Comparison of ENCODE assay signal across 24 cellular contexts in the genomic region with DNA sequence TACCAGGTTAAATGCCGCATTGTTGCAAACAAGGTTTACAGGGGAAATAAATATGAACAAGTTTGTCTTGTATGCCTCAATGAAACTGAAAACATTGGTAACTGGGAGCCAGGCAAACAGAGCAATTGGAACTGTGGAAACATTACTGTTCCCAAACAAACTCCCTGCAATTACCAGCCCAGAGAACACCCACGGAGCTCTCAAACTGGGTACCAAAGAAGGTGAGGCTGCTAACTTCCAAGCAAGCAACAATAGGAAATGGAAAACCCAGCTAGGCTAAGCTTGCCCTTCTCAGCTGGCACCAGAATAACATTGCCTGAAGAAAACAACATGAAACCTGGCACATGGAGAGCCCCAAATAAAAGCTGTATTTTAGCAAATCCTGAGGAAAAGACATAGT.
DNase-seq lines count a peak whose midpoint lies in the region; ATAC-seq and TF ChIP-seq lines count a peak whose summit lies in the region.
"Had no signal": no experiment of that assay in that cellular context is flagged by ENCODE, and none has a peak within 500 bp of the region (broad histone marks: within the 10 kb centered on the region; RNA-seq: fewer than 3 reads in every experiment).

No MANE protein-coding gene starts in this region.

- H3K9ac ChIP-seq in BLaER1, result no peak overlapping the region
- no peak overlapping the region for H3K9ac ChIP-seq in neural progenitor cell

- H3K27ac Mint-ChIP-seq in neural progenitor cell (no peak overlapping the region), natural killer cell (no peak overlapping the region), T-helper 17 cell (no peak overlapping the region)
- H3K27ac Mint-ChIP-seq: CD4-positive, alpha-beta T cell; HFFc6 had no signal

- H3K4me2 ChIP-seq in BLaER1 (0 out of 2 replicates have a peak overlapping the region, but pooled peaks have one; percentile 70), neural progenitor cell (peak overlapping the region; percentile 23)

- H3K79me2 ChIP-seq in neural progenitor cell (ENCODE audit: low read depth), result no peaks in the 10 kb centered on the region

- TF ChIP-seq CTCF in HEK293 (tag by site-specific recombination; IDR thresholded peaks at IDR 0.05) (no peak), neural progenitor cell (IDR thresholded peaks at IDR 0.05) (no peak), natural killer cell (IDR thresholded peaks at IDR 0.05) (no peak)

- H3K4me3 ChIP-seq in BLaER1 (no peak overlapping the region), HEK293 (ENCODE audit: low read depth, low read length) (no peak overlapping the region), neural progenitor cell (no peak overlapping the region)
- H3K4me3 ChIP-seq: GM12878, SK-N-MC had no signal

- POLR2A ChIA-PET in HEK293 (lab: Yijun Ruan, JAX), result no interaction called here

- peaks cover 5% of the 10 kb centered on the region for H3F3A ChIP-seq in neural progenitor cell (ENCODE audit: low read depth)

- no peaks in the 10 kb centered on the region for H3K36me3 ChIP-seq in BLaER1
- H3K36me3 ChIP-seq in HEK293 (ENCODE audit: control insufficient read depth in 2 of 2, insufficient read depth in 1 of 2, low read length in 2 of 2), result no peaks in the 10 kb centered on the region
- H3K36me3 ChIP-seq in neural progenitor cell, result no peaks in the 10 kb centered on the region
- H3K36me3 ChIP-seq: BE2C had no signal

- H3K4me3 Mint-ChIP-seq in neural progenitor cell, result no peak overlapping the region
- no peak overlapping the region for H3K4me3 Mint-ChIP-seq in natural killer cell
- H3K4me3 Mint-ChIP-seq in T-helper 17 cell, result no peak overlapping the region
- H3K4me3 Mint-ChIP-seq: CD4-positive, alpha-beta T cell; HFFc6 had no signal

- peaks cover 24% of the 10 kb centered on the region for H3K4me1 ChIP-seq in BLaER1
- no peaks in the 10 kb centered on the region for H3K4me1 ChIP-seq in HEK293 (ENCODE audit: control insufficient read depth, insufficient read depth, low read length)
- peaks cover 17% of the 10 kb centered on the region for H3K4me1 ChIP-seq in neural progenitor cell
- H3K4me1 ChIP-seq: BE2C, Caco-2 had no signal

- intact Hi-C loops in natural killer cell (cut with micrococcal nuclease), result no loop called here

- ATAC-seq in natural killer cell (no peak), T-helper 17 cell (no peak), GM18858 (IDR thresholded peaks at IDR 0.05; ENCODE audit: unreplicated experiment) (no peak)
- ATAC-seq: GM12878 had no signal

- peak; percentile 2 for DNase-seq in cerebellum (ENCODE audit: low spot score)
- DNase-seq in neural progenitor cell (ENCODE audit: low spot score), result no peak
- DNase-seq in natural killer cell, result no peak
- no peak for DNase-seq in T-helper 17 cell
- no peak for DNase-seq in OCI-M1 (lab: John Stamatoyannopoulos, UW)
- DNase-seq: BE2C; Caco-2; CD4-positive, alpha-beta T cell; DMS 273 treated with DMSO at 0.1 percent for 48 hours; DMS79 treated with DMSO at 0.1 percent for 48 hours; H7; HFFc6; Kasumi-1; NCI-H187 treated with DMSO at 0.1 percent for 48 hours; NCI-H2171; NCI-H345; NCI-H524; SHP77 treated with DMSO at 0.1 percent for 48 hours had no signal

- H3K27me3 ChIP-seq in BLaER1 (no peaks in the 10 kb centered on the region), neural progenitor cell (no peaks in the 10 kb centered on the region)
- H3K27me3 ChIP-seq: BE2C had no signal

- H3K36me3 Mint-ChIP-seq in neural progenitor cell, result no peaks in the 10 kb centered on the region
- H3K36me3 Mint-ChIP-seq in natural killer cell, result no peaks in the 10 kb centered on the region
- no peaks in the 10 kb centered on the region for H3K36me3 Mint-ChIP-seq in T-helper 17 cell (ENCODE audit: low read depth)

- H3K27me3 Mint-ChIP-seq in neural progenitor cell (ENCODE audit: insufficient read depth, low read depth), result no peaks in the 10 kb centered on the region
- peaks cover 6 to 13% of the 10 kb centered on the region in 2 donors for H3K27me3 Mint-ChIP-seq in natural killer cell (ENCODE audit: low read depth in 2 of 2)
- H3K27me3 Mint-ChIP-seq in T-helper 17 cell, result no peaks in the 10 kb centered on the region
- H3K27me3 Mint-ChIP-seq: CD4-positive, alpha-beta T cell had no signal

- CTCF ChIA-PET in HEK293 (lab: Yijun Ruan, JAX), result no interaction called here

- no peak overlapping the region for H3K27ac ChIP-seq in BLaER1
- H3K27ac ChIP-seq in HEK293 (ENCODE audit: extremely low read depth, low read depth, low read length), result no peak overlapping the region
- H3K27ac ChIP-seq in neural progenitor cell, result no peak overlapping the region
- H3K27ac ChIP-seq: RWPE1, SK-N-MC had no signal

- H3K4me1 Mint-ChIP-seq in neural progenitor cell (peaks cover 20% of the 10 kb centered on the region), natural killer cell (no peaks in the 10 kb centered on the region), T-helper 17 cell (no peaks in the 10 kb centered on the region)

- H3K9me3 ChIP-seq in BLaER1 (no peaks in the 10 kb centered on the region; the same call in 1 of the 2 replicates), HEK293 (ENCODE audit: control insufficient read depth, insufficient read depth, low read depth, low read length) (no peaks in the 10 kb centered on the region), neural progenitor cell (ENCODE audit: low read depth) (no peaks in the 10 kb centered on the region), T-helper 17 cell (ENCODE audit: control insufficient read depth, low read length, poor library complexity, severe bottlenecking) (no peaks in the 10 kb centered on the region)
- H3K9me3 ChIP-seq: BE2C, Caco-2 had no signal

- H4K20me1 ChIP-seq in BLaER1 (no peaks in the 10 kb centered on the region), neural progenitor cell (ENCODE audit: low read depth) (no peaks in the 10 kb centered on the region)

- no peaks in the 10 kb centered on the region for H3K9me3 Mint-ChIP-seq in neural progenitor cell
- no peaks in the 10 kb centered on the region for H3K9me3 Mint-ChIP-seq in natural killer cell

- H2AFZ ChIP-seq in neural progenitor cell (replicated peaks), result peak overlapping the region; percentile 70

TF ChIP-seq in HEK293, 187 proteins besides CTCF, POLR2A, EP300 and RAD21:
- TF ChIP-seq ZIC2 (tag by site-specific recombination; IDR thresholded peaks at IDR 0.05), result 0 out of 2 replicates have a peak, but pooled peaks have one; percentile 21
- no peak for TF ChIP-seq ZNF341 (tag by site-specific recombination; IDR thresholded peaks at IDR 0.05; ENCODE audit: low read depth)
